ENCODE assay signal across 13 cellular contexts in the genomic region with DNA sequence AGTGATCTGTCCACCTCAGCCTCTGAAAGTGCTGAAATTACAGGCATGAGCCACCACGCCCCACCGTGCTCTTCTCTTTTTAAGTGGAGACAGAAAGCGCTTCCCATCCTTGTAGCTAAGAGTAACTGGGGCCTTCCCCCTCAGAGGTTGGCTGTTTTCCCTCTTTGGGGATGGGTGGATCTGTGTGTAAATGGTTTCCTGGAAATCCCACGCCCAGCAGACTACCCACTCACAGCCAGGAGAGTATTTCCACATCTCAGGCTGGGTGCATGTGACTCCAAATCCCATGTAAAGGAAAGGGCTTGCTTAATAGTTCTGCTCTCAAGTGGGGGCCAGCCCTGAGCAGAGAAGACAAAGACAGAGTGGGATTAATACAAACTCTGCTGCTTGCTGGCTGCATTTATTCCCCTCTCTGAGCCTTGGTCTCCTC. TPM values are rescaled to one million over a fixed set of nuclear protein-coding genes. Genes with fewer than 3 reads are reported as not detected.
DNase-seq lines count a peak whose midpoint lies in the region; ATAC-seq and TF ChIP-seq lines count a peak whose summit lies in the region.
"Had no signal": no experiment of that assay in that cellular context is flagged by ENCODE, and none has a peak within 500 bp of the region (broad histone marks: within the 10 kb centered on the region; RNA-seq: fewer than 3 reads in every experiment).

No MANE protein-coding gene starts in this region.

- TF ChIP-seq CTCF in cardiac fibroblast (IDR thresholded peaks at IDR 0.05; ENCODE audit: low read depth, low read length) (no peak), hepatocyte (IDR thresholded peaks at IDR 0.05; ENCODE audit: poor library complexity) (no peak), stomach (IDR thresholded peaks at IDR 0.05) (no peak)

- H3K36me3 ChIP-seq in hepatocyte (replicated peaks; ENCODE audit: insufficient read depth, low read depth) (no peaks in the 10 kb centered on the region), stomach (peaks cover 0 to 44% (median 35%) of the 10 kb centered on the region in 4 donors)

- no peak for ATAC-seq in GM18867 (IDR thresholded peaks at IDR 0.05; ENCODE audit: unreplicated experiment)
- ATAC-seq in HG02938 (IDR thresholded peaks at IDR 0.05; ENCODE audit: unreplicated experiment), result no peak

- peak; percentile 72 for DNase-seq in EH (ENCODE audit: low read depth)
- peak; percentile 88 to 99 for DNase-seq in cardiac fibroblast (ENCODE audit: low read depth in 2 of 2)
- peak; percentile 73 for DNase-seq in hepatocyte (ENCODE audit: low spot score)
- peak; percentile 38 for DNase-seq in stomach
- DNase-seq in amniotic stem cell (lab: John Stamatoyannopoulos, UW), result no peak
- DNase-seq in NCI-H345 (lab: John Stamatoyannopoulos, UW), result no peak
- DNase-seq: NCI-H1694 treated with DMSO at 0.1 percent for 48 hours; stimulated activated CD4-positive, alpha-beta T cell treated with anti-CD3 and anti-CD28 coated beads, Interleukin-4, amount 100 ng/mL, for 24 hours; T1000 had no signal

- 91% methylated on average over 4 of the region's 4 CpGs for WGBS in hepatocyte (ENCODE audit: low lambda C conversion rate, missing lambda C conversion rate)
- WGBS in stomach, 5 donors, result 71 to 87% (median 80%) methylated on average over 4 of the region's 4 CpGs

- H3K4me3 ChIP-seq in cardiac fibroblast (replicated peaks in 1 of 2; ENCODE audit: low read depth in 2 of 2, low read length in 2 of 2), result peak overlapping the region in 1 of 2 donors; percentile 25
- no peak overlapping the region for H3K4me3 ChIP-seq in hepatocyte
- H3K4me3 ChIP-seq in stomach, result no peak overlapping the region
- H3K4me3 ChIP-seq: cardiac muscle cell had no signal

- intact Hi-C loops in stomach (cut with DNase I; ENCODE audit: low total_unique reads), result no loop called here

- no peak for TF ChIP-seq EP300 in stomach (IDR thresholded peaks at IDR 0.05)

- TF ChIP-seq POLR2A in stomach (IDR thresholded peaks at IDR 0.05), result no peak

- H3K79me2 ChIP-seq in hepatocyte, result no peaks in the 10 kb centered on the region

- H3K27ac ChIP-seq in hepatocyte, result no peak overlapping the region
- peak overlapping the region in 1 of 5 donors; percentile 41 for H3K27ac ChIP-seq in stomach
- H3K27ac ChIP-seq: cardiac muscle cell had no signal

- H3K9me2 ChIP-seq in hepatocyte (replicated peaks; ENCODE audit: insufficient read depth), result no peaks in the 10 kb centered on the region

- H2AFZ ChIP-seq in hepatocyte, result no peak overlapping the region

- H3K4me2 ChIP-seq in hepatocyte, result no peak overlapping the region

- H3K4me1 ChIP-seq in hepatocyte (ENCODE audit: insufficient read depth), result no peaks in the 10 kb centered on the region
- H3K4me1 ChIP-seq in stomach, result peaks cover 0 to 10% (median 2%) of the 10 kb centered on the region in 4 donors

- no peaks in the 10 kb centered on the region for H4K20me1 ChIP-seq in hepatocyte (ENCODE audit: insufficient read depth, poor library complexity, severe bottlenecking)

- H3K27me3 ChIP-seq in hepatocyte, result no peaks in the 10 kb centered on the region
- no peaks in the 10 kb centered on the region for H3K27me3 ChIP-seq in stomach
- H3K27me3 ChIP-seq: cardiac muscle cell had no signal

- H3K9me3 ChIP-seq in hepatocyte (ENCODE audit: low read depth) (no peaks in the 10 kb centered on the region), stomach (no peaks in the 10 kb centered on the region)

RNA-seq across cellular contexts. Expression of a gene that starts 19.6 kb away (rescaled TPM):
- total RNA-seq in hepatocyte (30.2 and 30.8 TPM in 2 replicates), stomach (100 to 1,000 TPM in 2 of 5 donors, 10 to 100 TPM in 3; 44.9 to 155 (median 91.1) TPM)
- polyA plus RNA-seq in hepatocyte (27.6 and 31.2 TPM in 2 replicates), stomach (100 to 1,000 TPM in 1 of 3 donors, 10 to 100 TPM in 2; 44.1 to 133 (median 75.6) TPM)
- total RNA-seq: OCI-LY7 had no signal

RNA-seq across cellular contexts. Expression of a gene that starts 39.9 kb away (rescaled TPM):
- total RNA-seq in hepatocyte, result 34.2 and 45.1 TPM in 2 replicates
- 28.8 and 35.1 TPM in 2 replicates for polyA plus RNA-seq in hepatocyte
- total RNA-seq in stomach, result 100 to 1,000 TPM in 1 of 5 donors, 10 to 100 TPM in 4; 29.2 to 228 (median 45.5) TPM
- polyA plus RNA-seq in stomach, result 10 to 100 TPM; 24.9 to 27.7 (median 25.1) TPM

Comparison
In these comparisons a context has a peak if more than half of its experiments do, and no peak if none do; other contexts are left out.
1. DNase-seq: peak in EH (single experiment), cardiac fibroblast (2 of 2), hepatocyte (single experiment) and stomach (single experiment); none in amniotic stem cell (single experiment) and NCI-H345 (single experiment).